ENCODE assay signal across 17 cellular contexts in genomic region chr5:151895660-151896040, GRCh38. TPM values are rescaled to one million over a fixed set of nuclear protein-coding genes. Genes with fewer than 3 reads are reported as not detected.
DNase-seq lines count a peak whose midpoint lies in the region; ATAC-seq and TF ChIP-seq lines count a peak whose summit lies in the region.
"Had no signal": no experiment of that assay in that cellular context is flagged by ENCODE, and none has a peak within 500 bp of the region (broad histone marks: within the 10 kb centered on the region; RNA-seq: fewer than 3 reads in every experiment).

No MANE protein-coding gene starts in this region.

- H3K4me1 ChIP-seq in mammary epithelial cell (ENCODE audit: insufficient read depth, low read length) (peaks cover 22% of the 10 kb centered on the region), osteoblast (ENCODE audit: insufficient read depth, low read length) (peaks cover 7% of the 10 kb centered on the region), tibial nerve (no peaks in the 10 kb centered on the region), heart left ventricle (peaks cover 0 to 14% (median under 1%) of the 10 kb centered on the region in 12 donors)

- H3K27me3 ChIP-seq in MG63 (no peaks in the 10 kb centered on the region), mammary epithelial cell (ENCODE audit: insufficient read depth, low read length) (no peaks in the 10 kb centered on the region), osteoblast (ENCODE audit: insufficient read depth, low read length) (no peaks in the 10 kb centered on the region), tibial nerve (no peaks in the 10 kb centered on the region), heart left ventricle (no peaks in the 10 kb centered on the region)

- H3K4me3 ChIP-seq in MG63 (no peak overlapping the region), mammary epithelial cell (replicated peaks in 1 of 3; ENCODE audit: insufficient read depth in 1 of 3, low read depth in 2 of 3, low read length in 3 of 3) (no peak overlapping the region), osteoblast (ENCODE audit: insufficient read depth, low read length) (no peak overlapping the region), tibial nerve (no peak overlapping the region), heart left ventricle (no peak overlapping the region)

- no peak overlapping the region for H3K27ac ChIP-seq in mammary epithelial cell (ENCODE audit: insufficient read depth, low read depth, low read length)
- peak overlapping the region; percentile 8 for H3K27ac ChIP-seq in osteoblast (ENCODE audit: low read depth, low read length)
- no peak overlapping the region for H3K27ac ChIP-seq in tibial nerve
- no peak overlapping the region for H3K27ac ChIP-seq in heart left ventricle

- TF ChIP-seq EP300 in tibial nerve (IDR thresholded peaks at IDR 0.05), result no peak

- no peaks in the 10 kb centered on the region for H3K9me3 ChIP-seq in MG63
- no peaks in the 10 kb centered on the region for H3K9me3 ChIP-seq in mammary epithelial cell (replicated peaks; ENCODE audit: insufficient read depth, low read length)
- no peaks in the 10 kb centered on the region for H3K9me3 ChIP-seq in osteoblast (ENCODE audit: low read depth, low read length)
- no peaks in the 10 kb centered on the region for H3K9me3 ChIP-seq in tibial nerve
- H3K9me3 ChIP-seq in heart left ventricle, result no peaks in the 10 kb centered on the region

- intact Hi-C loops in mammary epithelial cell (cut with micrococcal nuclease) (no loop called here), heart left ventricle (cut with DNase I) (no loop called here)

- H3K79me2 ChIP-seq in mammary epithelial cell (ENCODE audit: insufficient read depth, low read length) (no peaks in the 10 kb centered on the region), osteoblast (ENCODE audit: insufficient read depth, low read length) (no peaks in the 10 kb centered on the region)

- TF ChIP-seq POLR2A in tibial nerve (IDR thresholded peaks at IDR 0.05), result no peak
- no peak for TF ChIP-seq POLR2A in heart left ventricle (IDR thresholded peaks at IDR 0.05)

- H3K4me2 ChIP-seq in mammary epithelial cell (ENCODE audit: insufficient read depth, low read depth, low read length) (peak overlapping the region; percentile 70), osteoblast (ENCODE audit: insufficient read depth, low read length) (peak overlapping the region; percentile 28)

- no peak overlapping the region for H3K9ac ChIP-seq in mammary epithelial cell (ENCODE audit: insufficient read depth, low read length)

- ATAC-seq in heart left ventricle, result no peak
- ATAC-seq: activated CD8-positive, alpha-beta T cell treated with anti-CD3 and anti-CD28 coated beads for 36 hours; activated naive CD8-positive, alpha-beta T cell treated with anti-CD3 and anti-CD28 coated beads, Interleukin-2, amount 50 U/mL, for 24 hours; stimulated activated memory B cell treated with anti-CD40 and anti-IgM and Interleukin-4, amounts not matched to agents 10 μg/mL and 1 μg/mL and 100 μg/mL, for 72 hours had no signal

- H4K20me1 ChIP-seq in mammary epithelial cell (ENCODE audit: insufficient read depth, low read length) (no peaks in the 10 kb centered on the region), osteoblast (ENCODE audit: insufficient read depth, low read length) (peaks cover 4% of the 10 kb centered on the region)

- H2AFZ ChIP-seq in mammary epithelial cell (ENCODE audit: low read depth, low read length) (no peak overlapping the region), osteoblast (ENCODE audit: low read length) (no peak overlapping the region)

- in situ Hi-C loops in mammary epithelial cell (cut with MboI; ENCODE audit: low sequenced_read_pairs in 2 of 2), result no loop called here

- BruUV-seq in mammary epithelial cell (replicated peaks; lab: Mats Ljungman, UMichigan), result no TSS peak

- H3K36me3 ChIP-seq in MG63 (no peaks in the 10 kb centered on the region), mammary epithelial cell (ENCODE audit: insufficient read depth, low read length) (no peaks in the 10 kb centered on the region), osteoblast (ENCODE audit: insufficient read depth, low read length) (no peaks in the 10 kb centered on the region), tibial nerve (no peaks in the 10 kb centered on the region), heart left ventricle (no peaks in the 10 kb centered on the region)

- CTCF ChIA-PET in mammary epithelial cell (lab: Charles Lee; ENCODE audit: low non-redundant PET), result no interaction called here

- 60% methylated on average over 5 of the region's 5 CpGs for WGBS in mammary epithelial cell (ENCODE audit: low coverage, missing lambda C conversion rate)
- 53 to 60% methylated on average over 5 of the region's 5 CpGs for WGBS in tibial nerve, 2 donors
- WGBS in heart left ventricle, 4 donors, result 69 to 76% (median 72%) methylated on average over 5 of the region's 5 CpGs

- dilution Hi-C loops in mammary epithelial cell (cut with HindIII; ENCODE audit: low sequenced_read_pairs), result no loop called here

- TF ChIP-seq CTCF in mammary epithelial cell (conservative IDR thresholded peaks at IDR 0.05 in 1 of 2, IDR thresholded peaks at IDR 0.05 in 1 of 2; ENCODE audit: extremely low read depth in 1 of 2, insufficient read depth in 1 of 2, low read depth in 1 of 2, low read length in 2 of 2), result no peak
- no peak for TF ChIP-seq CTCF in osteoblast (IDR thresholded peaks at IDR 0.05; ENCODE audit: extremely low read depth, low read depth, low read length)
- TF ChIP-seq CTCF in tibial nerve (IDR thresholded peaks at IDR 0.05), result no peak
- TF ChIP-seq CTCF in heart left ventricle (IDR thresholded peaks at IDR 0.05), result no peak

- peak; percentile 44 for DNase-seq in Daoy (ENCODE audit: low read depth)
- peak; percentile 21 for DNase-seq in MG63
- DNase-seq in mammary epithelial cell, result no peak
- DNase-seq in osteoblast (ENCODE audit: insufficient read length, low spot score, missing footprints), result no peak
- DNase-seq in tibial nerve (ENCODE audit: low spot score in 2 of 2), result no peak
- DNase-seq in DMS 273 treated with DMSO at 0.1 percent for 48 hours (lab: John Stamatoyannopoulos, UW), result no peak
- no peak for DNase-seq in heart left ventricle
- DNase-seq in NK-92 (lab: John Stamatoyannopoulos, UW; ENCODE audit: unreplicated experiment), result no peak
- DNase-seq: activated CD8-positive, alpha-beta T cell treated with anti-CD3 and anti-CD28 coated beads for 36 hours; activated naive CD8-positive, alpha-beta T cell treated with anti-CD3 and anti-CD28 coated beads, Interleukin-2, amount 50 U/mL, for 24 hours; Karpas-422; occipital lobe; small intestine had no signal

RNA-seq across cellular contexts. Expression of gene GLRA1, which starts 29.0 kb away (rescaled TPM):
- not detected in 2 replicates for total RNA-seq in Daoy (2014; rRNA removed; shearing (Covaris generic))
- not detected in 2 replicates for total RNA-seq in MG63 (2014; rRNA removed; shearing (Covaris generic); ENCODE audit: low replicate concordance)
- not detected for total RNA-seq in mammary epithelial cell
- not detected for polyA plus RNA-seq in mammary epithelial cell
- polyA minus RNA-seq in mammary epithelial cell, result not detected
- not detected in 2 replicates for total RNA-seq in osteoblast
- total RNA-seq in tibial nerve, result not detected
- total RNA-seq in heart left ventricle, result not detected
- not detected for polyA plus RNA-seq in heart left ventricle
- total RNA-seq: activated CD8-positive, alpha-beta T cell treated with anti-CD3 and anti-CD28 coated beads for 36 hours; activated T-helper 1 cell treated with anti-CD3 and anti-CD28 coated beads, Interleukin-12 subunit alpha, Interleukin-12 subunit beta, Interleukin-2, Interleukin-4 antibody, amounts not matched to agents 30 ng/mL and 10 ng/mL and 1 ng/mL, durations not matched to agents 14 hours and 24 hours and 36 hours; mesenteric fat pad; ureter had no signal
- polyA plus RNA-seq: small intestine had no signal

Comparison
In these comparisons a context has a peak if more than half of its experiments do, and no peak if none do; other contexts are left out.
1. DNase-seq: peak in Daoy (single experiment) and MG63 (single experiment); none in mammary epithelial cell (single experiment), osteoblast (single experiment), tibial nerve (0 of 2), DMS 273 treated with DMSO at 0.1 percent for 48 hours (single experiment), heart left ventricle (0 of 5) and NK-92 (single experiment).